11 cellular contexts compared by ENCODE assay signal in genomic region chr2:55839182-55839819, GRCh38.
DNase-seq lines count a peak whose midpoint lies in the region; ATAC-seq and TF ChIP-seq lines count a peak whose summit lies in the region.
"Had no signal": no experiment of that assay in that cellular context is flagged by ENCODE, and none has a peak within 500 bp of the region (broad histone marks: within the 10 kb centered on the region; RNA-seq: fewer than 3 reads in every experiment).

No MANE protein-coding gene starts in this region.

- no peak for TF ChIP-seq EP300 in SK-N-SH (IDR thresholded peaks at IDR 0.05; ENCODE audit: borderline replicate concordance in 1 of 2, low read depth in 1 of 2, low read length in 1 of 2)

- no peak overlapping the region for H3K4me3 Mint-ChIP-seq in effector memory CD8-positive, alpha-beta T cell
- H3K4me3 Mint-ChIP-seq in CD8-positive, alpha-beta T cell = no peak overlapping the region
- H3K4me3 Mint-ChIP-seq: activated naive CD8-positive, alpha-beta T cell treated with anti-CD3 and anti-CD28 coated beads, Interleukin-2, amount 10 ng/mL, durations not matched to agents 7 days and 5 days had no signal

- H3K9me2 ChIP-seq in SK-N-SH = no peaks in the 10 kb centered on the region

- intact Hi-C loops in CD8-positive, alpha-beta T cell (cut with DNase I, micrococcal nuclease) = no loop called here

- H3K27ac Mint-ChIP-seq in effector memory CD8-positive, alpha-beta T cell = no peak overlapping the region
- no peak overlapping the region for H3K27ac Mint-ChIP-seq in CD8-positive, alpha-beta T cell
- H3K27ac Mint-ChIP-seq: activated naive CD8-positive, alpha-beta T cell treated with anti-CD3 and anti-CD28 coated beads, Interleukin-2, amount 10 ng/mL, durations not matched to agents 7 days and 5 days had no signal

- POLR2A ChIA-PET in SK-N-SH (lab: Yijun Ruan, JAX) = no interaction called here
- POLR2A ChIA-PET in CD8-positive, alpha-beta T cell (lab: Charles Lee) = no interaction called here

- no peaks in the 10 kb centered on the region for H3K36me3 Mint-ChIP-seq in effector memory CD8-positive, alpha-beta T cell (ENCODE audit: insufficient read depth)
- no peaks in the 10 kb centered on the region for H3K36me3 Mint-ChIP-seq in CD8-positive, alpha-beta T cell
- H3K36me3 Mint-ChIP-seq: activated naive CD8-positive, alpha-beta T cell treated with anti-CD3 and anti-CD28 coated beads, Interleukin-2, amount 10 ng/mL, durations not matched to agents 7 days and 5 days had no signal

- peaks cover 3 to 10% of the 10 kb centered on the region in 2 donors for H3K9me3 Mint-ChIP-seq in effector memory CD8-positive, alpha-beta T cell
- no peaks in the 10 kb centered on the region for H3K9me3 Mint-ChIP-seq in CD8-positive, alpha-beta T cell
- H3K9me3 Mint-ChIP-seq: activated naive CD8-positive, alpha-beta T cell treated with anti-CD3 and anti-CD28 coated beads, Interleukin-2, amount 10 ng/mL, durations not matched to agents 7 days and 5 days had no signal

- TF ChIP-seq CTCF in fibroblast of lung (conservative IDR thresholded peaks at IDR 0.05 in 1 of 2, IDR thresholded peaks at IDR 0.05 in 1 of 2; ENCODE audit: low read depth in 1 of 2, low read length in 2 of 2) (no peak), SK-N-SH (IDR thresholded peaks at IDR 0.05) (no peak)
- no peak for TF ChIP-seq CTCF in CD8-positive, alpha-beta T cell (IDR thresholded peaks at IDR 0.05)

- TF ChIP-seq RAD21 in SK-N-SH (IDR thresholded peaks at IDR 0.05; ENCODE audit: low read length) = no peak

- H3K9me3 ChIP-seq in HUES48 (ENCODE audit: control insufficient read depth, insufficient read depth, low read length) (no peaks in the 10 kb centered on the region), fibroblast of lung (ENCODE audit: control insufficient read depth, insufficient read depth, low read depth, low read length) (no peaks in the 10 kb centered on the region), SK-N-SH (no peaks in the 10 kb centered on the region)
- no peaks in the 10 kb centered on the region for H3K9me3 ChIP-seq in CD8-positive, alpha-beta T cell (ENCODE audit: low read length)

- peaks cover 26% of the 10 kb centered on the region for H3K4me1 ChIP-seq in HUES48 (ENCODE audit: control insufficient read depth, insufficient read depth, low read length)
- H3K4me1 ChIP-seq in fibroblast of lung (ENCODE audit: control insufficient read depth, extremely low read depth, insufficient read depth, low read length) = peaks cover 12% of the 10 kb centered on the region
- H3K4me1 ChIP-seq in SK-N-SH (ENCODE audit: control insufficient read depth in 1 of 2, insufficient read depth in 2 of 2, low read depth in 1 of 2, low read length in 1 of 2) = 0 out of 4 replicates have a peak, but pooled peaks cover 0 to 4% of the 10 kb centered on the region in 2 experiments
- H3K4me1 ChIP-seq in CD8-positive, alpha-beta T cell (ENCODE audit: insufficient read depth, low read length) = no peaks in the 10 kb centered on the region

- DNase-seq in NCI-H748 (lab: John Stamatoyannopoulos, UW; ENCODE audit: unreplicated experiment) (peak; percentile 90), fibroblast of lung (ENCODE audit: low read depth in 2 of 2) (peak; percentile 44 to 57), renal cortical epithelial cell (ENCODE audit: low read depth) (peak; percentile 90), SK-N-SH (no peak)
- DNase-seq in effector memory CD8-positive, alpha-beta T cell = no peak
- no peak for DNase-seq in CD8-positive, alpha-beta T cell
- DNase-seq: activated naive CD8-positive, alpha-beta T cell treated with anti-CD3 and anti-CD28 coated beads, Interleukin-2, amount 10 ng/mL, durations not matched to agents 7 days and 5 days; kidney glomerular epithelial cell; RPMI8226 had no signal

- H3K27me3 Mint-ChIP-seq in effector memory CD8-positive, alpha-beta T cell = no peaks in the 10 kb centered on the region
- no peaks in the 10 kb centered on the region for H3K27me3 Mint-ChIP-seq in CD8-positive, alpha-beta T cell (ENCODE audit: low read depth)
- H3K27me3 Mint-ChIP-seq: activated naive CD8-positive, alpha-beta T cell treated with anti-CD3 and anti-CD28 coated beads, Interleukin-2, amount 10 ng/mL, durations not matched to agents 7 days and 5 days had no signal

- H3K79me2 ChIP-seq in fibroblast of lung (ENCODE audit: control insufficient read depth, insufficient read depth, low read length) (no peaks in the 10 kb centered on the region), SK-N-SH (ENCODE audit: insufficient read depth) (no peaks in the 10 kb centered on the region)

- CTCF ChIA-PET in SK-N-SH (lab: Yijun Ruan, JAX) = no interaction called here
- CTCF ChIA-PET in CD8-positive, alpha-beta T cell (lab: Charles Lee) = no interaction called here

- WGBS in SK-N-SH (ENCODE audit: low lambda C conversion rate) = 44% methylated on average over 7 of the region's 7 CpGs

- H3K36me3 ChIP-seq in HUES48 (ENCODE audit: control insufficient read depth, insufficient read depth, low read length) (no peaks in the 10 kb centered on the region), fibroblast of lung (ENCODE audit: control insufficient read depth, insufficient read depth, low read length) (no peaks in the 10 kb centered on the region), SK-N-SH (replicated peaks in 1 of 2; ENCODE audit: control insufficient read depth in 1 of 2, insufficient read depth in 2 of 2, low read length in 1 of 2) (no peaks in the 10 kb centered on the region)
- H3K36me3 ChIP-seq in CD8-positive, alpha-beta T cell (ENCODE audit: insufficient read depth, low read length) = no peaks in the 10 kb centered on the region

- no peaks in the 10 kb centered on the region for H4K20me1 ChIP-seq in fibroblast of lung (ENCODE audit: control insufficient read depth, extremely low read depth, insufficient read depth, low read length)
- H4K20me1 ChIP-seq in SK-N-SH (ENCODE audit: insufficient read depth) = no peaks in the 10 kb centered on the region

- no peak for ATAC-seq in effector memory CD8-positive, alpha-beta T cell (replicated peaks)
- no peak for ATAC-seq in CD8-positive, alpha-beta T cell
- ATAC-seq in HG03135 (IDR thresholded peaks at IDR 0.05; ENCODE audit: unreplicated experiment) = no peak

- H3K9ac ChIP-seq in HUES48 (ENCODE audit: low read depth, low read length) (no peak overlapping the region; the same call in 1 of the 2 replicates), fibroblast of lung (ENCODE audit: insufficient read depth, low read length) (no peak overlapping the region), SK-N-SH (no peak overlapping the region)

- H3K4me2 ChIP-seq in fibroblast of lung (ENCODE audit: extremely low read depth, insufficient read depth, low read length) = peak overlapping the region; percentile 20
- H3K4me2 ChIP-seq in SK-N-SH = no peak overlapping the region

- no peaks in the 10 kb centered on the region for H3K27me3 ChIP-seq in HUES48 (ENCODE audit: control insufficient read depth, insufficient read depth, low read length)
- H3K27me3 ChIP-seq in fibroblast of lung (ENCODE audit: control insufficient read depth, insufficient read depth, low read length) = no peaks in the 10 kb centered on the region
- H3K27me3 ChIP-seq in SK-N-SH (ENCODE audit: insufficient read depth) = no peaks in the 10 kb centered on the region
- no peaks in the 10 kb centered on the region for H3K27me3 ChIP-seq in CD8-positive, alpha-beta T cell (ENCODE audit: insufficient read depth, low read length)

- peak overlapping the region; percentile 54 for H3K27ac ChIP-seq in HUES48 (ENCODE audit: low read depth, low read length)
- no peak overlapping the region for H3K27ac ChIP-seq in fibroblast of lung (ENCODE audit: insufficient read depth, low read length)
- H3K27ac ChIP-seq in SK-N-SH (ENCODE audit: low read depth in 2 of 2, low read length in 1 of 2) = no peak overlapping the region
- H3K27ac ChIP-seq in CD8-positive, alpha-beta T cell (ENCODE audit: low read depth, low read length) = no peak overlapping the region

- H2AFZ ChIP-seq in fibroblast of lung (ENCODE audit: low read length) (no peak overlapping the region), SK-N-SH (ENCODE audit: low read depth) (no peak overlapping the region)

- no peaks in the 10 kb centered on the region for H3K4me1 Mint-ChIP-seq in effector memory CD8-positive, alpha-beta T cell (ENCODE audit: low read depth in 2 of 2)
- H3K4me1 Mint-ChIP-seq in CD8-positive, alpha-beta T cell (ENCODE audit: low read depth) = no peaks in the 10 kb centered on the region
- H3K4me1 Mint-ChIP-seq: activated naive CD8-positive, alpha-beta T cell treated with anti-CD3 and anti-CD28 coated beads, Interleukin-2, amount 10 ng/mL, durations not matched to agents 7 days and 5 days had no signal

- peak overlapping the region; percentile 43; the same call in 1 of the 2 replicates for H3K4me3 ChIP-seq in HUES48 (ENCODE audit: low read depth, low read length)
- H3K4me3 ChIP-seq in fibroblast of lung (replicated peaks in 1 of 4; ENCODE audit: control extremely low read depth in 1 of 4, insufficient read depth in 1 of 4, low read depth in 3 of 4, low read length in 4 of 4) = no peak overlapping the region
- no peak overlapping the region for H3K4me3 ChIP-seq in SK-N-SH (ENCODE audit: low read depth in 2 of 2, low read length in 1 of 2)
- no peak overlapping the region for H3K4me3 ChIP-seq in CD8-positive, alpha-beta T cell (ENCODE audit: low read depth, low read length)

- H3F3A ChIP-seq in SK-N-SH (replicated peaks; ENCODE audit: insufficient read depth) = peaks cover 11% of the 10 kb centered on the region

TF ChIP-seq in SK-N-SH, 30 proteins besides CTCF, POLR2A, EP300 and RAD21 (continues in another document):
- TF ChIP-seq FOXM1 (IDR thresholded peaks at IDR 0.05; ENCODE audit: low read depth) (no peak), ZBTB33 (IDR thresholded peaks at IDR 0.05; ENCODE audit: borderline replicate concordance, low read depth) (no peak), SIN3A (IDR thresholded peaks at IDR 0.05; ENCODE audit: borderline replicate concordance, low read depth, low read length) (no peak)

Comparison
In these comparisons a context has a peak if more than half of its experiments do, and no peak if none do; other contexts are left out.
1. DNase-seq: peak in NCI-H748 (single experiment), fibroblast of lung (2 of 2) and renal cortical epithelial cell (single experiment); none in SK-N-SH (single experiment), effector memory CD8-positive, alpha-beta T cell (0 of 3) and CD8-positive, alpha-beta T cell (0 of 7).